Comparison of ENCODE assay signal across 30 cellular contexts in genomic region chr7:119233015-119233414, GRCh38.
"Had no signal": no experiment of that assay in that cellular context is flagged by ENCODE, and none has a peak within 500 bp of the region (broad histone marks: within the 10 kb centered on the region; RNA-seq: fewer than 3 reads in every experiment).

No MANE protein-coding gene starts in this region.

- H3K27me3 Mint-ChIP-seq: dendritic cell treated with granulocyte-macrophage colony-stimulating factor and Interleukin-4, amounts not matched to agents 40 ng/mL and 50 ng/mL, for 4 days; effector memory CD8-positive, alpha-beta T cell had no signal

- H3K4me1 Mint-ChIP-seq: endodermal cell had no signal

- H3K4me3 Mint-ChIP-seq: dendritic cell treated with granulocyte-macrophage colony-stimulating factor and Interleukin-4, amounts not matched to agents 40 ng/mL and 50 ng/mL, for 4 days; effector memory CD8-positive, alpha-beta T cell; endodermal cell had no signal

- H2AFZ ChIP-seq: hepatocyte had no signal

- H3K4me2 ChIP-seq: hepatocyte had no signal

- H3K36me3 ChIP-seq: colonic mucosa, esophagus muscularis mucosa, esophagus squamous epithelium, gastrocnemius medialis, gastroesophageal sphincter, heart left ventricle, heart right ventricle had no signal

- H3K79me2 ChIP-seq: hepatocyte had no signal

- H3K4me3 ChIP-seq: colonic mucosa, coronary artery, dorsolateral prefrontal cortex, esophagus muscularis mucosa, esophagus squamous epithelium, gastrocnemius medialis, gastroesophageal sphincter, heart left ventricle, heart right ventricle, hepatocyte had no signal

- H3K27me3 ChIP-seq: colonic mucosa, dorsolateral prefrontal cortex, esophagus muscularis mucosa, esophagus squamous epithelium, gastrocnemius medialis, gastroesophageal sphincter, heart left ventricle, heart right ventricle, hepatocyte had no signal

- DNase-seq: colonic mucosa; cortex of kidney; dermis blood vessel endothelial cell; dorsolateral prefrontal cortex; effector CD4-positive, alpha-beta T cell; effector CD8-positive, alpha-beta T cell; effector memory CD4-positive, alpha-beta T cell; effector memory CD8-positive, alpha-beta T cell; endodermal cell; erythroblast; esophagus squamous epithelium; foreskin fibroblast; foreskin melanocyte; gastrocnemius medialis; glutamatergic neuron; head of caudate nucleus; heart left ventricle; heart right ventricle; hippocampal formation had no signal

- H3K4me1 ChIP-seq: colonic mucosa, esophagus muscularis mucosa, esophagus squamous epithelium, gastrocnemius medialis, gastroesophageal sphincter, heart left ventricle, heart right ventricle had no signal

- H3K9me3 ChIP-seq: colonic mucosa, esophagus muscularis mucosa, esophagus squamous epithelium, gastrocnemius medialis, gastroesophageal sphincter, heart left ventricle had no signal

- H3K27ac Mint-ChIP-seq: dendritic cell treated with granulocyte-macrophage colony-stimulating factor and Interleukin-4, amounts not matched to agents 40 ng/mL and 50 ng/mL, for 4 days; effector memory CD8-positive, alpha-beta T cell; endodermal cell had no signal

- ATAC-seq: effector memory CD8-positive, alpha-beta T cell; esophagus mucosa; gastrocnemius medialis; gastroesophageal sphincter; heart left ventricle; heart right ventricle had no signal

- FAIRE-seq: colon, endometrium, endothelial cell of umbilical vein, frontal cortex had no signal

- H3K9me3 Mint-ChIP-seq: dendritic cell treated with granulocyte-macrophage colony-stimulating factor and Interleukin-4, amounts not matched to agents 40 ng/mL and 50 ng/mL, for 4 days; endodermal cell had no signal

- H3K27ac ChIP-seq: colonic mucosa, coronary artery, epithelial cell of prostate, esophagus muscularis mucosa, esophagus squamous epithelium, gastrocnemius medialis, gastroesophageal sphincter, heart left ventricle, heart right ventricle, hepatocyte had no signal
